ENCODE assay signal across 1 cellular context in the genomic region with DNA sequence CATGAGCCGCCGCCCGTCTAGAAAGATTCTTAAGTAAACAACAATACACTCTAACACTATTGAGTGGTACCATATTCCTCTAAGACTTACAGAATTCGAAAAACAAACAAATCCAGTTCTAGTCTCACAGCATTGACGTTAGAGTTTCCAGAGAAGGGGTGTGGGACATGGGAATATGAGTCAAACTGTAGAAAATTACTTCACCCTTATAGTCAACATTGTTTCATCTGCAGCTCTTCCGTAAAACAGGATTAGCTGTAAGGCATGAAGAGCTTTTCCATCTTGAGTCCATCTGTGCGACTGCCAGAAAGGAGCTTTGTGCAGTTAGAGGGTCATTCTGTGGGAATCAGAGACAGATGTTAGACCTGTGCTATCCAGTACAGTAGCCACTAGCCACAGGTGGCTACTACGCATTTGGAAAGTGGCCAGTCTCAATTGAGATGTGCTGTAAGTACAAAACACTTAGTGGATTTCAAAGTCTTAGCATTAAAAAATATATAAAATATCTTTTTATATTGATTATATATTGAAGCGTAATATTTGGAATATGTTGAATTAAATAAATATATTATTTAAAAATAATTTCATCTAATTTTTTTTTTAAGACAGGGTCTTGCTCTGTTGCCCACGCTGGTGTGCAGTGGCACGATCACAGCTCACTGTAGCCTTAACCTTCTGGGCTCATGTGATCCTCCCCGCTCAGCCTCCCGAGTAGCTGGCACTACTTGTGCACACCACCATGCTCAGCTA.
TF ChIP-seq lines count a peak whose summit lies in the region.

No MANE protein-coding gene starts in this region.

TF ChIP-seq in GM23338, 12 proteins besides CTCF, POLR2A, EP300 and RAD21 (continued from another document):
- TF ChIP-seq, protein P1, sequence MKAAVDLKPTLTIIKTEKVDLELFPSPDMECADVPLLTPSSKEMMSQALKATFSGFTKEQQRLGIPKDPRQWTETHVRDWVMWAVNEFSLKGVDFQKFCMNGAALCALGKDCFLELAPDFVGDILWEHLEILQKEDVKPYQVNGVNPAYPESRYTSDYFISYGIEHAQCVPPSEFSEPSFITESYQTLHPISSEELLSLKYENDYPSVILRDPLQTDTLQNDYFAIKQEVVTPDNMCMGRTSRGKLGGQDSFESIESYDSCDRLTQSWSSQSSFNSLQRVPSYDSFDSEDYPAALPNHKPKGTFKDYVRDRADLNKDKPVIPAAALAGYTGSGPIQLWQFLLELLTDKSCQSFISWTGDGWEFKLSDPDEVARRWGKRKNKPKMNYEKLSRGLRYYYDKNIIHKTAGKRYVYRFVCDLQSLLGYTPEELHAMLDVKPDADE (IDR thresholded peaks at IDR 0.05), result no peak
- no peak for TF ChIP-seq ZNF331 (CRISPR knock-in tag; IDR thresholded peaks at IDR 0.05; ENCODE audit: low read depth)
- no peak for TF ChIP-seq EZH2 (IDR thresholded peaks at IDR 0.05; ENCODE audit: low read depth, unreplicated experiment)
- TF ChIP-seq POLR2AphosphoS5 (IDR thresholded peaks at IDR 0.05; ENCODE audit: low read depth), result no peak
- TF ChIP-seq, protein P2, sequence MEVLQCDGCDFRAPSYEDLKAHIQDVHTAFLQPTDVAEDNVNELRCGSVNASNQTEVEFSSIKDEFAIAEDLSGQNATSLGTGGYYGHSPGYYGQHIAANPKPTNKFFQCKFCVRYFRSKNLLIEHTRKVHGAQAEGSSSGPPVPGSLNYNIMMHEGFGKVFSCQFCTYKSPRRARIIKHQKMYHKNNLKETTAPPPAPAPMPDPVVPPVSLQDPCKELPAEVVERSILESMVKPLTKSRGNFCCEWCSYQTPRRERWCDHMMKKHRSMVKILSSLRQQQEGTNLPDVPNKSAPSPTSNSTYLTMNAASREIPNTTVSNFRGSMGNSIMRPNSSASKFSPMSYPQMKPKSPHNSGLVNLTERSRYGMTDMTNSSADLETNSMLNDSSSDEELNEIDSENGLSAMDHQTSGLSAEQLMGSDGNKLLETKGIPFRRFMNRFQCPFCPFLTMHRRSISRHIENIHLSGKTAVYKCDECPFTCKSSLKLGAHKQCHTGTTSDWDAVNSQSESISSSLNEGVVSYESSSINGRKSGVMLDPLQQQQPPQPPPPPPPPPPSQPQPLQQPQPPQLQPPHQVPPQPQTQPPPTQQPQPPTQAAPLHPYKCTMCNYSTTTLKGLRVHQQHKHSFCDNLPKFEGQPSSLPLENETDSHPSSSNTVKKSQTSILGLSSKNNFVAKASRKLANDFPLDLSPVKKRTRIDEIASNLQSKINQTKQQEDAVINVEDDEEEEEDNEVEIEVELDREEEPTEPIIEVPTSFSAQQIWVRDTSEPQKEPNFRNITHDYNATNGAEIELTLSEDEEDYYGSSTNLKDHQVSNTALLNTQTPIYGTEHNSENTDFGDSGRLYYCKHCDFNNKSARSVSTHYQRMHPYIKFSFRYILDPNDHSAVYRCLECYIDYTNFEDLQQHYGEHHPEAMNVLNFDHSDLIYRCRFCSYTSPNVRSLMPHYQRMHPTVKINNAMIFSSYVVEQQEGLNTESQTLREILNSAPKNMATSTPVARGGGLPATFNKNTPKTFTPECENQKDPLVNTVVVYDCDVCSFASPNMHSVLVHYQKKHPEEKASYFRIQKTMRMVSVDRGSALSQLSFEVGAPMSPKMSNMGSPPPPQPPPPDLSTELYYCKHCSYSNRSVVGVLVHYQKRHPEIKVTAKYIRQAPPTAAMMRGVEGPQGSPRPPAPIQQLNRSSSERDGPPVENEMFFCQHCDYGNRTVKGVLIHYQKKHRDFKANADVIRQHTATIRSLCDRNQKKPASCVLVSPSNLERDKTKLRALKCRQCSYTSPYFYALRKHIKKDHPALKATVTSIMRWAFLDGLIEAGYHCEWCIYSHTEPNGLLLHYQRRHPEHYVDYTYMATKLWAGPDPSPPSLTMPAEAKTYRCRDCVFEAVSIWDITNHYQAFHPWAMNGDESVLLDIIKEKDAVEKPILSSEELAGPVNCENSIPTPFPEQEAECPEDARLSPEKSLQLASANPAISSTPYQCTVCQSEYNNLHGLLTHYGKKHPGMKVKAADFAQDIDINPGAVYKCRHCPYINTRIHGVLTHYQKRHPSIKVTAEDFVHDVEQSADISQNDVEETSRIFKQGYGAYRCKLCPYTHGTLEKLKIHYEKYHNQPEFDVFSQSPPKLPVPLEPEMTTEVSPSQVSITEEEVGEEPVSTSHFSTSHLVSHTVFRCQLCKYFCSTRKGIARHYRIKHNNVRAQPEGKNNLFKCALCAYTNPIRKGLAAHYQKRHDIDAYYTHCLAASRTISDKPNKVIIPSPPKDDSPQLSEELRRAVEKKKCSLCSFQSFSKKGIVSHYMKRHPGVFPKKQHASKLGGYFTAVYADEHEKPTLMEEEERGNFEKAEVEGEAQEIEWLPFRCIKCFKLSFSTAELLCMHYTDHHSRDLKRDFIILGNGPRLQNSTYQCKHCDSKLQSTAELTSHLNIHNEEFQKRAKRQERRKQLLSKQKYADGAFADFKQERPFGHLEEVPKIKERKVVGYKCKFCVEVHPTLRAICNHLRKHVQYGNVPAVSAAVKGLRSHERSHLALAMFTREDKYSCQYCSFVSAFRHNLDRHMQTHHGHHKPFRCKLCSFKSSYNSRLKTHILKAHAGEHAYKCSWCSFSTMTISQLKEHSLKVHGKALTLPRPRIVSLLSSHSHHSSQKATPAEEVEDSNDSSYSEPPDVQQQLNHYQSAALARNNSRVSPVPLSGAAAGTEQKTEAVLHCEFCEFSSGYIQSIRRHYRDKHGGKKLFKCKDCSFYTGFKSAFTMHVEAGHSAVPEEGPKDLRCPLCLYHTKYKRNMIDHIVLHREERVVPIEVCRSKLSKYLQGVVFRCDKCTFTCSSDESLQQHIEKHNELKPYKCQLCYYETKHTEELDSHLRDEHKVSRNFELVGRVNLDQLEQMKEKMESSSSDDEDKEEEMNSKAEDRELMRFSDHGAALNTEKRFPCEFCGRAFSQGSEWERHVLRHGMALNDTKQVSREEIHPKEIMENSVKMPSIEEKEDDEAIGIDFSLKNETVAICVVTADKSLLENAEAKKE (CRISPR knock-in tag; IDR thresholded peaks at IDR 0.05), result no peak
- TF ChIP-seq STAT1 (IDR thresholded peaks at IDR 0.05; ENCODE audit: unreplicated experiment), result no peak
- no peak for TF ChIP-seq NANOG (IDR thresholded peaks at IDR 0.05; ENCODE audit: borderline replicate concordance)
- TF ChIP-seq, protein P3, sequence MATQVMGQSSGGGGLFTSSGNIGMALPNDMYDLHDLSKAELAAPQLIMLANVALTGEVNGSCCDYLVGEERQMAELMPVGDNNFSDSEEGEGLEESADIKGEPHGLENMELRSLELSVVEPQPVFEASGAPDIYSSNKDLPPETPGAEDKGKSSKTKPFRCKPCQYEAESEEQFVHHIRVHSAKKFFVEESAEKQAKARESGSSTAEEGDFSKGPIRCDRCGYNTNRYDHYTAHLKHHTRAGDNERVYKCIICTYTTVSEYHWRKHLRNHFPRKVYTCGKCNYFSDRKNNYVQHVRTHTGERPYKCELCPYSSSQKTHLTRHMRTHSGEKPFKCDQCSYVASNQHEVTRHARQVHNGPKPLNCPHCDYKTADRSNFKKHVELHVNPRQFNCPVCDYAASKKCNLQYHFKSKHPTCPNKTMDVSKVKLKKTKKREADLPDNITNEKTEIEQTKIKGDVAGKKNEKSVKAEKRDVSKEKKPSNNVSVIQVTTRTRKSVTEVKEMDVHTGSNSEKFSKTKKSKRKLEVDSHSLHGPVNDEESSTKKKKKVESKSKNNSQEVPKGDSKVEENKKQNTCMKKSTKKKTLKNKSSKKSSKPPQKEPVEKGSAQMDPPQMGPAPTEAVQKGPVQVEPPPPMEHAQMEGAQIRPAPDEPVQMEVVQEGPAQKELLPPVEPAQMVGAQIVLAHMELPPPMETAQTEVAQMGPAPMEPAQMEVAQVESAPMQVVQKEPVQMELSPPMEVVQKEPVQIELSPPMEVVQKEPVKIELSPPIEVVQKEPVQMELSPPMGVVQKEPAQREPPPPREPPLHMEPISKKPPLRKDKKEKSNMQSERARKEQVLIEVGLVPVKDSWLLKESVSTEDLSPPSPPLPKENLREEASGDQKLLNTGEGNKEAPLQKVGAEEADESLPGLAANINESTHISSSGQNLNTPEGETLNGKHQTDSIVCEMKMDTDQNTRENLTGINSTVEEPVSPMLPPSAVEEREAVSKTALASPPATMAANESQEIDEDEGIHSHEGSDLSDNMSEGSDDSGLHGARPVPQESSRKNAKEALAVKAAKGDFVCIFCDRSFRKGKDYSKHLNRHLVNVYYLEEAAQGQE (IDR thresholded peaks at IDR 0.05; ENCODE audit: unreplicated experiment), result no peak
